In the genomic region with DNA sequence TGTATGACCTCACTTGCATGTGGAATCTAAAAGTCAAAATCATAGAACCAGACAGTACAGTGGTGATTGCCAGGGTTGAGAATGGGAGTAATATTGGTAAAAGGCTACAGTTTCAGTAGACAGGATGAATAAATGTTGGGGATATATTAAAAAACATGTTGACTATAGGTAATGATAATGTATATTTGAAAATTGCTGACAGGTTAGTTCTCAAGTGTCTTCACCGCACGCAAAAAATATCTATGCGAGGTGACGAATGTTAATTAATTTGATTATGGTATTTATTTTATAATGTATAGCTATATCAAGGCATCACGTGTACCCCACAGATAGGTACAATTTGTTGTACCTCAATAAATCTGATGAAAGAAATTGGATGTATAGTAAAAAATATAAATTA, we compare ENCODE assay signal across 25 cellular contexts.
"Had no signal": no experiment of that assay in that cellular context is flagged by ENCODE, and none has a peak within 500 bp of the region (broad histone marks: within the 10 kb centered on the region; RNA-seq: fewer than 3 reads in every experiment).

No MANE protein-coding gene starts in this region.

- FAIRE-seq: endothelial cell of umbilical vein had no signal

- H3K36me3 ChIP-seq: colonic mucosa, esophagus muscularis mucosa, esophagus squamous epithelium, gastrocnemius medialis, gastroesophageal sphincter, heart left ventricle, heart right ventricle had no signal

- H3K4me1 ChIP-seq: colonic mucosa, esophagus muscularis mucosa, esophagus squamous epithelium, gastrocnemius medialis, gastroesophageal sphincter, heart left ventricle, heart right ventricle had no signal

- H3K27ac ChIP-seq: colonic mucosa, coronary artery, dorsolateral prefrontal cortex, epithelial cell of prostate, esophagus muscularis mucosa, esophagus squamous epithelium, foreskin keratinocyte, gastrocnemius medialis, gastroesophageal sphincter, heart left ventricle, heart right ventricle had no signal

- H3K9me3 ChIP-seq: colonic mucosa, gastrocnemius medialis had no signal

- H3K27me3 ChIP-seq: colonic mucosa, dorsolateral prefrontal cortex, esophagus muscularis mucosa, esophagus squamous epithelium, foreskin keratinocyte, gastrocnemius medialis, gastroesophageal sphincter, heart left ventricle, heart right ventricle had no signal

- DNase-seq: colonic mucosa; cortex of kidney; dermis blood vessel endothelial cell; dorsolateral prefrontal cortex; effector CD4-positive, alpha-beta T cell; effector CD8-positive, alpha-beta T cell; effector memory CD4-positive, alpha-beta T cell; effector memory CD8-positive, alpha-beta T cell; endodermal cell; erythroblast; esophagus squamous epithelium; foreskin fibroblast; foreskin keratinocyte; foreskin melanocyte; gastrocnemius medialis; glutamatergic neuron; head of caudate nucleus; heart left ventricle; heart right ventricle had no signal

- ATAC-seq: effector memory CD8-positive, alpha-beta T cell; esophagus mucosa; foreskin keratinocyte; gastrocnemius medialis; gastroesophageal sphincter; heart left ventricle; heart right ventricle had no signal

- H3K4me3 ChIP-seq: colonic mucosa, coronary artery, dorsolateral prefrontal cortex, esophagus muscularis mucosa, esophagus squamous epithelium, gastrocnemius medialis, gastroesophageal sphincter, heart left ventricle, heart right ventricle had no signal
